In genomic region chr2:38158361-38159128, GRCh38 we compare ENCODE assay signal across 20 cellular contexts.
A peak's percentile ranks its signal among the peaks of the same experiment; 100 is the strongest.
DNase-seq lines count a peak whose midpoint lies in the region; ATAC-seq, FAIRE-seq and TF ChIP-seq lines count a peak whose summit lies in the region.
"Had no signal": no experiment of that assay in that cellular context is flagged by ENCODE, and none has a peak within 500 bp of the region (broad histone marks: within the 10 kb centered on the region; RNA-seq: fewer than 3 reads in every experiment).

No MANE protein-coding gene starts in this region.

- H3K9me3 ChIP-seq in heart left ventricle: no peaks in the 10 kb centered on the region
- H3K9me3 ChIP-seq: Caco-2, gastroesophageal sphincter had no signal

- H3K36me3 ChIP-seq in heart left ventricle: no peaks in the 10 kb centered on the region
- H3K36me3 ChIP-seq: gastroesophageal sphincter had no signal

- H3K27me3 ChIP-seq in heart left ventricle: no peaks in the 10 kb centered on the region
- H3K27me3 ChIP-seq: gastroesophageal sphincter had no signal

- no peak for TF ChIP-seq POLR2A in heart left ventricle (IDR thresholded peaks at IDR 0.05)

- no peak overlapping the region for H3K4me3 ChIP-seq in astrocyte of the spinal cord (ENCODE audit: low read depth, low read length)
- no peak overlapping the region for H3K4me3 ChIP-seq in heart left ventricle
- H3K4me3 ChIP-seq: gastroesophageal sphincter had no signal

- peaks cover 4% of the 10 kb centered on the region for H3K27me3 Mint-ChIP-seq in nephron (ENCODE audit: low read depth)
- H3K27me3 Mint-ChIP-seq in stimulated activated naive B cell treated with anti-CD40 and anti-IgM and Interleukin-4, amounts not matched to agents 10 μg/mL and 1 μg/mL and 100 μg/mL, for 72 hours: peaks cover 36 to 44% of the 10 kb centered on the region in 2 donors

- intact Hi-C loops in heart left ventricle (cut with DNase I): loop anchor here in 2 of 10 donors (5.0 to 10.0 kb wide), 2 partner anchors 41 to 106 kb away; no protein-coding TSS in a partner anchor

- H3K27ac Mint-ChIP-seq in nephron: peak overlapping the region; percentile 93 to 99 (median 96)
- no peak overlapping the region for H3K27ac Mint-ChIP-seq in stimulated activated naive B cell treated with anti-CD40 and anti-IgM and Interleukin-4, amounts not matched to agents 10 μg/mL and 1 μg/mL and 100 μg/mL, for 72 hours
- H3K27ac Mint-ChIP-seq: activated CD4-positive, alpha-beta memory T cell treated with anti-CD3 and anti-CD28 coated beads for 36 hours; activated naive CD8-positive, alpha-beta T cell; HFFc6; memory B cell; stimulated activated naive CD8-positive, alpha-beta T cell treated with anti-CD3 and anti-CD28 coated beads, Interleukin-15, amount 100 ng/mL, for 72 hours had no signal

- TF ChIP-seq CTCF in astrocyte of the spinal cord (IDR thresholded peaks at IDR 0.05; ENCODE audit: low read depth, low read length) (no peak), heart left ventricle (IDR thresholded peaks at IDR 0.05) (no peak), nephron (IDR thresholded peaks at IDR 0.05; ENCODE audit: unreplicated experiment in 3 of 3) (no peak)

- FAIRE-seq in urothelium cell line (lab: Jason Lieb, UNC): peak; percentile 20
- FAIRE-seq: HTR-8/SVneo had no signal

- peaks cover 83% of the 10 kb centered on the region for H3K4me1 Mint-ChIP-seq in nephron
- no peaks in the 10 kb centered on the region for H3K4me1 Mint-ChIP-seq in stimulated activated naive B cell treated with anti-CD40 and anti-IgM and Interleukin-4, amounts not matched to agents 10 μg/mL and 1 μg/mL and 100 μg/mL, for 72 hours
- H3K4me1 Mint-ChIP-seq: memory B cell; stimulated activated naive CD8-positive, alpha-beta T cell treated with anti-CD3 and anti-CD28 coated beads, Interleukin-15, amount 100 ng/mL, for 72 hours had no signal

- H3K36me3 Mint-ChIP-seq in nephron (ENCODE audit: low read depth): no peaks in the 10 kb centered on the region
- no peaks in the 10 kb centered on the region for H3K36me3 Mint-ChIP-seq in stimulated activated naive B cell treated with anti-CD40 and anti-IgM and Interleukin-4, amounts not matched to agents 10 μg/mL and 1 μg/mL and 100 μg/mL, for 72 hours
- H3K36me3 Mint-ChIP-seq: activated CD4-positive, alpha-beta memory T cell treated with anti-CD3 and anti-CD28 coated beads for 36 hours; activated naive CD8-positive, alpha-beta T cell; memory B cell had no signal

- peak overlapping the region; percentile 0 to 12 (median 0) for H3K4me3 Mint-ChIP-seq in nephron
- H3K4me3 Mint-ChIP-seq in stimulated activated naive B cell treated with anti-CD40 and anti-IgM and Interleukin-4, amounts not matched to agents 10 μg/mL and 1 μg/mL and 100 μg/mL, for 72 hours: no peak overlapping the region
- H3K4me3 Mint-ChIP-seq: activated CD4-positive, alpha-beta memory T cell treated with anti-CD3 and anti-CD28 coated beads for 36 hours; activated naive CD8-positive, alpha-beta T cell; HFFc6; memory B cell; stimulated activated naive CD8-positive, alpha-beta T cell treated with anti-CD3 and anti-CD28 coated beads, Interleukin-15, amount 100 ng/mL, for 72 hours had no signal

- no peaks in the 10 kb centered on the region for H3K9me3 Mint-ChIP-seq in nephron
- no peaks in the 10 kb centered on the region for H3K9me3 Mint-ChIP-seq in stimulated activated naive B cell treated with anti-CD40 and anti-IgM and Interleukin-4, amounts not matched to agents 10 μg/mL and 1 μg/mL and 100 μg/mL, for 72 hours
- H3K9me3 Mint-ChIP-seq: activated CD4-positive, alpha-beta memory T cell treated with anti-CD3 and anti-CD28 coated beads for 36 hours; HFFc6; memory B cell had no signal

- peak; percentile 35 for DNase-seq in astrocyte of the spinal cord (ENCODE audit: low read depth, low spot score)
- no peak for DNase-seq in heart left ventricle
- no peak for DNase-seq in urothelium cell line (ENCODE audit: low spot score)
- no peak for DNase-seq in activated CD8-positive, alpha-beta memory T cell treated with anti-CD3 and anti-CD28 coated beads for 24 hours
- no peak for DNase-seq in stimulated activated naive B cell treated with anti-CD40 and anti-IgM and Interleukin-4, amounts not matched to agents 10 μg/mL and 1 μg/mL and 100 μg/mL, for 72 hours
- DNase-seq: activated CD4-positive, alpha-beta memory T cell treated with anti-CD3 and anti-CD28 coated beads for 36 hours; activated T-cell treated with anti-CD3 and anti-CD28 coated beads, Interleukin-2, amount 50 U/mL, for 48 hours; Caco-2; central memory CD4-positive, alpha-beta T cell; HFFc6; NCI-H1436 treated with DMSO at 0.1 percent for 48 hours; NK-92 treated with Interleukin-12 subunit alpha and Interleukin-12 subunit beta, amount 100 ng/mL, for 24 hours; retina; stimulated activated naive CD8-positive, alpha-beta T cell treated with anti-CD3 and anti-CD28 coated beads, Interleukin-15, amount 100 ng/mL, for 72 hours had no signal

- WGBS in heart left ventricle, 4 donors: 70 to 74% (median 72%) methylated on average over 6 of the region's 6 CpGs

- H3K4me1 ChIP-seq in heart left ventricle: peaks cover 0 to 46% (median 3%) of the 10 kb centered on the region in 12 donors
- H3K4me1 ChIP-seq: Caco-2 had no signal

- in situ Hi-C loops in astrocyte of the spinal cord (cut with HindIII; ENCODE audit: low sequenced_read_pairs): no loop called here

- ATAC-seq in heart left ventricle: peak in 3 of 4 donors; percentile 34 to 46 (median 40)
- no peak for ATAC-seq in GM19328 (IDR thresholded peaks at IDR 0.05; ENCODE audit: unreplicated experiment)
- ATAC-seq in stimulated activated naive B cell treated with anti-CD40 and anti-IgM and Interleukin-4, amounts not matched to agents 10 μg/mL and 1 μg/mL and 100 μg/mL, for 72 hours (replicated peaks): no peak
- ATAC-seq: stimulated activated naive CD8-positive, alpha-beta T cell treated with anti-CD3 and anti-CD28 coated beads, Interleukin-15, amount 100 ng/mL, for 72 hours had no signal

- peak overlapping the region in 10 of 12 donors; percentile 29 to 88 (median 58) for H3K27ac ChIP-seq in heart left ventricle

Comparison
In these comparisons a context has a peak if more than half of its experiments do, and no peak if none do; other contexts are left out.
1. ATAC-seq: peak in heart left ventricle (3 of 4); none in GM19328 (single experiment) and stimulated activated naive B cell treated with anti-CD40 and anti-IgM and Interleukin-4, amounts not matched to agents 10 μg/mL and 1 μg/mL and 100 μg/mL, for 72 hours (0 of 2).
2. H3K4me3 Mint-ChIP-seq: peak in nephron (3 of 3); none in stimulated activated naive B cell treated with anti-CD40 and anti-IgM and Interleukin-4, amounts not matched to agents 10 μg/mL and 1 μg/mL and 100 μg/mL, for 72 hours (0 of 2).